In the genomic region with DNA sequence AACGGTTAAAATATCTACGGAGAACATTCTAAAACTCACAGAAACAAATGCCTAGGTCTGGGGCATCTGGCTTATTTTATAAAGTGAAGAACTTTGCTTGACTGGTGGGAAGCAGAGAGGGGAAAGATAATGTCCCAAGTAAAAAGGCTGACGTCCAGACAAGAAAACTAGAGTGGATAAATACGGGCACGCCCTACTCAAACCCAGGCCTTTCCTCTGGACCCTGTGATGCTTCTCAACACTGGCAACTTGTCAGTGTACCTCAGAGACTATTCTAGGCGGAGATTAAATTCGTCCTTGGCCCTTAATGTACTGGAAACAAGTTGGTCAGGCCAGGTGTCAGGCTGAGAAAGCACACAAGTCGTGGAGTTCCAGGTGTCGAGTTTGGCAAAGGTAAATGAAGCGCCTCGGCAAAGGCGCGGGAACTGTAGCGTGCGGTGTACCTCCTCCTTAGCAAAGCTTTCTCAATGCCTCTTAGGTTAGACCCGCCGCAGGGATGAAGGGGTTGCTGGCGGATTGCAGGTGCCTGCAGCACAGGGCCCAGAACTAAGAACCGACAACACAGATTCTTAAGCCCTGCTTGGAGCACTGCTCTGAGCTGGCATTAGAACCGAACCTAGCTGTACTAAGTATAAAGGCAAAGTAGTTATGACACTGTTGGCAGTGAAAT, we compare ENCODE assay signal across 8 cellular contexts. TPM values are rescaled to one million over a fixed set of nuclear protein-coding genes. Genes with fewer than 3 reads are reported as not detected.
DNase-seq lines count a peak whose midpoint lies in the region; ATAC-seq and TF ChIP-seq lines count a peak whose summit lies in the region.

No MANE protein-coding gene starts in this region.

- H3K36me3 Mint-ChIP-seq in activated naive CD4-positive, alpha-beta T cell treated with anti-CD3 and anti-CD28 coated beads, Interleukin-2, amount 50 U/mL, for 72 hours, result peaks cover 22 to 24% of the 10 kb centered on the region in 2 donors

- peak overlapping the region; percentile 65; the same call in 1 of the 2 replicates for H3K4me3 ChIP-seq in GM08714 (ENCODE audit: low read length)
- H3K4me3 ChIP-seq in iPS-11a (ENCODE audit: low read depth, low read length), result peak overlapping the region; percentile 27
- H3K4me3 ChIP-seq in smooth muscle cell, result peak overlapping the region; percentile 76

- H3K79me2 ChIP-seq in smooth muscle cell (ENCODE audit: low read depth), result peaks cover 34% of the 10 kb centered on the region

- H4K20me1 ChIP-seq in smooth muscle cell (ENCODE audit: low read depth), result peaks cover 7% of the 10 kb centered on the region

- H3K9me3 Mint-ChIP-seq in activated naive CD4-positive, alpha-beta T cell treated with anti-CD3 and anti-CD28 coated beads, Interleukin-2, amount 50 U/mL, for 72 hours, result no peaks in the 10 kb centered on the region

- ATAC-seq in HG03025 (IDR thresholded peaks at IDR 0.05; ENCODE audit: low FRiP score, unreplicated experiment), result peak; percentile 0
- ATAC-seq in activated naive CD4-positive, alpha-beta T cell treated with anti-CD3 and anti-CD28 coated beads, Interleukin-2, amount 50 U/mL, for 72 hours, result peak in 1 of 2 donors; percentile 1
- no peak for ATAC-seq in GM21367 (IDR thresholded peaks at IDR 0.05; ENCODE audit: unreplicated experiment)

- H3K27ac ChIP-seq in smooth muscle cell (ENCODE audit: low read depth), result peak overlapping the region; percentile 98

- H3K9me3 ChIP-seq in smooth muscle cell (replicated peaks; ENCODE audit: low read depth), result no peaks in the 10 kb centered on the region

- H3K4me1 ChIP-seq in smooth muscle cell (ENCODE audit: low read depth), result peaks cover 28% of the 10 kb centered on the region

- no peak for TF ChIP-seq CTCF in smooth muscle cell (IDR thresholded peaks at IDR 0.05; ENCODE audit: borderline replicate concordance, insufficient read depth, poor library complexity, severe bottlenecking)

- peak overlapping the region; percentile 28 for H2AFZ ChIP-seq in smooth muscle cell (ENCODE audit: low read depth)

- H3K9ac ChIP-seq in smooth muscle cell (ENCODE audit: low read depth), result peak overlapping the region; percentile 98

- H3K27me3 ChIP-seq in smooth muscle cell (ENCODE audit: low read depth), result no peaks in the 10 kb centered on the region

- TF ChIP-seq POLR2A in erythroblast (IDR thresholded peaks at IDR 0.05; ENCODE audit: low read length), result no peak

- H3K36me3 ChIP-seq in smooth muscle cell (ENCODE audit: low read depth), result no peaks in the 10 kb centered on the region

- WGBS in smooth muscle cell (ENCODE audit: low lambda C conversion rate), result 74% methylated on average over 20 of the region's 20 CpGs

- DNase-seq in activated naive CD4-positive, alpha-beta T cell treated with anti-CD3 and anti-CD28 coated beads, Interleukin-2, amount 50 U/mL, for 72 hours (ENCODE audit: low spot score in 2 of 2), result peak; percentile 36 to 65
- DNase-seq in smooth muscle cell (lab: John Stamatoyannopoulos, UW; ENCODE audit: unreplicated experiment) (no peak), NK-92 (lab: John Stamatoyannopoulos, UW; ENCODE audit: unreplicated experiment) (no peak), erythroblast (lab: John Stamatoyannopoulos, UW) (no peak)

- peak overlapping the region; percentile 99 to 100 for H3K27ac Mint-ChIP-seq in activated naive CD4-positive, alpha-beta T cell treated with anti-CD3 and anti-CD28 coated beads, Interleukin-2, amount 50 U/mL, for 72 hours

- peak overlapping the region; percentile 85 for H3K4me2 ChIP-seq in smooth muscle cell

- peaks cover 17% of the 10 kb centered on the region for H3F3A ChIP-seq in smooth muscle cell (ENCODE audit: low read depth)

RNA-seq across cellular contexts. Expression of gene UNK, which starts 0.7 kb away (rescaled TPM):
- total RNA-seq in activated naive CD4-positive, alpha-beta T cell treated with anti-CD3 and anti-CD28 coated beads, Interleukin-2, amount 50 U/mL, for 72 hours, result 10 to 100 TPM; 15.3 to 29.3 TPM
- total RNA-seq in smooth muscle cell, result 25.4 and 39.5 TPM in 2 replicates
- 26.8 and 31.5 TPM in 2 replicates for polyA plus RNA-seq in smooth muscle cell

RNA-seq across cellular contexts. Expression of gene GALK1, which starts 18.9 kb away (rescaled TPM):
- total RNA-seq in activated naive CD4-positive, alpha-beta T cell treated with anti-CD3 and anti-CD28 coated beads, Interleukin-2, amount 50 U/mL, for 72 hours, result 10 to 100 TPM; 54.7 to 74.8 TPM
- total RNA-seq in smooth muscle cell, result 31.1 and 32.7 TPM in 2 replicates
- polyA plus RNA-seq in smooth muscle cell, result 88.8 and 108 TPM in 2 replicates

Comparison
In these comparisons a context has a peak if more than half of its experiments do, and no peak if none do; other contexts are left out.
1. DNase-seq: peak in activated naive CD4-positive, alpha-beta T cell treated with anti-CD3 and anti-CD28 coated beads, Interleukin-2, amount 50 U/mL, for 72 hours (2 of 2); none in smooth muscle cell (single experiment), NK-92 (single experiment) and erythroblast (0 of 2).
2. Peak in every context shown above with its lines, with median percentiles within 50 percentile points of each other: H3K4me3 ChIP-seq.